In genomic region chr14:35842245-35842644, GRCh38 we compare ENCODE assay signal across 3 cellular contexts. TPM values are rescaled to one million over a fixed set of nuclear protein-coding genes. Genes with fewer than 3 reads are reported as not detected.
DNase-seq lines count a peak whose midpoint lies in the region; ATAC-seq, FAIRE-seq and TF ChIP-seq lines count a peak whose summit lies in the region.
"Not testable (repeated sequence)": the region's sequence is repeated elsewhere in the genome, so short reads cannot be mapped to it uniquely, and the experiment has no call there.

No MANE protein-coding gene starts in this region.

- not testable (repeated sequence) for DNase-seq in K562 (ENCODE audit: extremely low read depth in 1 of 4, low spot score in 3 of 4); endothelial cell (ENCODE audit: low spot score); HepG2 (ENCODE audit: low spot score)

- CTCF ChIA-PET in K562 (lab: Yijun Ruan, JAX; ENCODE audit: low intra/inter-chr PET ratio); HepG2 (lab: Yijun Ruan, JAX; ENCODE audit: low intra/inter-chr PET ratio, low total read pairs): not testable (repeated sequence)

- H2AFZ ChIP-seq in K562 (ENCODE audit: low read depth, low read length); HepG2 (ENCODE audit: low read length): not testable (repeated sequence)

- H3K27me3 Mint-ChIP-seq in endothelial cell (ENCODE audit: unreplicated experiment), result not testable (repeated sequence)

- 67% methylated on average over 1 of the region's 2 CpGs for WGBS in K562 (ENCODE audit: insufficient coverage, low coverage, missing lambda C conversion rate)
- 95% methylated on average over 2 of the region's 2 CpGs for WGBS in HepG2 (ENCODE audit: low lambda C conversion rate)

- ATAC-seq in K562, HepG2: not testable (repeated sequence)

- intact Hi-C loops in K562 (cut with micrococcal nuclease); HepG2 (cut with micrococcal nuclease; ENCODE audit: unreplicated experiment): not testable (repeated sequence)

- not testable (repeated sequence) for H3K36me3 ChIP-seq in K562 (ENCODE audit: control insufficient read depth, insufficient read depth, low read length)
- H3K36me3 ChIP-seq in HepG2 (replicated peaks in 1 of 2; ENCODE audit: control insufficient read depth in 1 of 2, insufficient read depth in 2 of 2, low read length in 2 of 2), result peaks cover 12 to 59% of the 10 kb centered on the region in 2 experiments; a peak in 4 of 5 replicates

- H3K9ac ChIP-seq in K562 (ENCODE audit: insufficient read depth in 1 of 2, low read depth in 2 of 2, low read length in 2 of 2); HepG2 (ENCODE audit: insufficient read depth, low read depth, low read length): not testable (repeated sequence)

- POLR2A ChIA-PET in K562 (lab: Yijun Ruan, JAX) (interaction anchor here (0.6 kb wide), 1 partner anchor 12 kb away, joined by 3 read pairs; no protein-coding TSS in a partner anchor), HepG2 (lab: Yijun Ruan, JAX) (interaction anchor here (2.9 kb wide), 1 partner anchor 16 kb away, joined by 30 read pairs; the partner anchor contains the start of gene BRMS1L)

- TF ChIP-seq CTCF in K562 (IDR thresholded peaks at IDR 0.05 in 2 of 3, conservative IDR thresholded peaks at IDR 0.05 in 1 of 3; ENCODE audit: insufficient read depth in 2 of 3, low read depth in 1 of 3, low read length in 3 of 3); endothelial cell (IDR thresholded peaks at IDR 0.05; ENCODE audit: unreplicated experiment); HepG2 (CRISPR knock-in tag; IDR thresholded peaks at IDR 0.05): not testable (repeated sequence)

- not testable (repeated sequence) for H3K9me3 Mint-ChIP-seq in endothelial cell (ENCODE audit: unreplicated experiment)

- not testable (repeated sequence) for H3K4me3 ChIP-seq in K562; HepG2 (replicated peaks in 1 of 3; ENCODE audit: insufficient read depth in 1 of 3, low read depth in 2 of 3, low read length in 3 of 3)

- not testable (repeated sequence) for H3K27ac ChIP-seq in K562 (ENCODE audit: extremely low read depth, low read depth, low read length); HepG2 (ENCODE audit: extremely low read length, insufficient read depth, low read length)

- H3K4me1 ChIP-seq in K562 (replicated peaks in 1 of 2; ENCODE audit: control insufficient read depth in 2 of 2, insufficient read depth in 2 of 2, low read length in 2 of 2); HepG2 (ENCODE audit: insufficient read depth, low read length): not testable (repeated sequence)

- not testable (repeated sequence) for H3K4me1 Mint-ChIP-seq in endothelial cell (ENCODE audit: unreplicated experiment)

- peak overlapping the region; percentile 78 for H3K4me3 Mint-ChIP-seq in endothelial cell (ENCODE audit: unreplicated experiment)

- H3K27me3 ChIP-seq in K562 (ENCODE audit: control insufficient read depth in 2 of 2, insufficient read depth in 2 of 2, low read length in 2 of 2); HepG2 (ENCODE audit: control insufficient read depth in 1 of 2, insufficient read depth in 2 of 2, low read length in 2 of 2): not testable (repeated sequence)

- TF ChIP-seq POLR2A in K562 (conservative IDR thresholded peaks at IDR 0.05); HepG2 (IDR thresholded peaks at IDR 0.05; ENCODE audit: insufficient read depth in 1 of 2, low read depth in 2 of 2, low read length in 2 of 2): not testable (repeated sequence)

- in situ Hi-C loops in K562 (cut with MboI), result loop anchor here (25.0 kb wide), 1 partner anchor 1320 kb away; the partner anchor contains the start of gene SLC25A21
- in situ Hi-C loops in HepG2 (cut with HindIII; ENCODE audit: extremely low pct_ligation_motif_present, low pct_unique_long_range_greater_than_20kb), result not testable (repeated sequence)

- not testable (repeated sequence) for H3K9me1 ChIP-seq in K562 (ENCODE audit: control insufficient read depth, insufficient read depth, low read length)

- TF ChIP-seq RAD21 in K562 (CRISPR knock-in tag; conservative IDR thresholded peaks at IDR 0.05 in 1 of 2, IDR thresholded peaks at IDR 0.05 in 1 of 2); HepG2 (CRISPR knock-in tag; IDR thresholded peaks at IDR 0.05): not testable (repeated sequence)

- not testable (repeated sequence) for H3K4me2 ChIP-seq in K562 (ENCODE audit: insufficient read depth, low read length); HepG2 (ENCODE audit: low read depth, low read length)

- not testable (repeated sequence) for H3K79me2 ChIP-seq in K562 (ENCODE audit: control insufficient read depth, insufficient read depth, low read length); HepG2 (ENCODE audit: insufficient read depth, low read length)

- TF ChIP-seq EP300 in K562 (IDR thresholded peaks at IDR 0.05; ENCODE audit: low read length); HepG2 (IDR thresholded peaks at IDR 0.05; ENCODE audit: low read depth in 2 of 2, low read length in 2 of 2); HepG2 (CRISPR knock-in tag; IDR thresholded peaks at IDR 0.05; ENCODE audit: borderline replicate concordance): not testable (repeated sequence)

- BruUV-seq in K562 (replicated peaks; lab: Mats Ljungman, UMichigan); HepG2 (replicated peaks; lab: Mats Ljungman, UMichigan): not testable (repeated sequence)

- H4K20me1 ChIP-seq in K562 (replicated peaks; ENCODE audit: control insufficient read depth, insufficient read depth, low read length); HepG2 (ENCODE audit: insufficient read depth, low read length): not testable (repeated sequence)

- not testable (repeated sequence) for H3K9me3 ChIP-seq in K562 (replicated peaks; ENCODE audit: control insufficient read depth, insufficient read depth, low read depth, low read length)
- H3K9me3 ChIP-seq in HepG2 (ENCODE audit: low read length), result peaks cover 24% of the 10 kb centered on the region

- H3K36me3 Mint-ChIP-seq in endothelial cell (ENCODE audit: low read depth, unreplicated experiment), result peaks cover 71% of the 10 kb centered on the region

- not testable (repeated sequence) for FAIRE-seq in K562 (lab: Jason Lieb, UNC); HepG2 (lab: Jason Lieb, UNC)

- not testable (repeated sequence) for H3K27ac Mint-ChIP-seq in endothelial cell (ENCODE audit: unreplicated experiment)

RNA-seq across cellular contexts. Expression of gene BRMS1L, which starts 16.1 kb away (rescaled TPM):
- total RNA-seq in K562 (2011; cell fraction: chromatin; rRNA removed; ENCODE audit: low replicate concordance), result 2.5 and 12.8 TPM in 2 replicates
- total RNA-seq in K562 (2011; cell fraction: nucleolus; rRNA removed), result 0.50 and 1.1 TPM in 2 replicates
- total RNA-seq in K562 (2011; cell fraction: nucleoplasm; rRNA removed), result 2.1 and 5.7 TPM in 2 replicates
- total RNA-seq in K562 (2014; rRNA removed) (1.2 and 1.3 TPM in 2 replicates), K562 (2014; rRNA removed; fragmentation: Illumina TruSeq; extraction: Trizol) (3.6 and 4.5 TPM in 2 replicates), K562 (2015; rRNA removed; fragmentation: Illumina TruSeq; extraction: Trizol) (4.1 and 4.2 TPM in 2 replicates), K562 (2021) (2.6 and 4.7 TPM in 2 replicates), endothelial cell (ENCODE audit: unreplicated experiment) (16.8 TPM), HepG2 (2016; rRNA removed; fragmentation: Illumina TruSeq; extraction: Trizol) (23.8 and 35.5 TPM in 2 replicates)
- polyA plus RNA-seq in K562 (2011; rRNA removed) (3.2 and 4.7 TPM in 2 replicates), K562 (2014; fragmentation: Illumina TruSeq; extraction: Trizol) (3.3 and 3.5 TPM in 2 replicates), K562 (2014; fragmentation: Nextera tagmentation; extraction: Ambion mirVana) (1 to 10 TPM; 1.4 to 2.0 TPM), K562 (2014; rRNA removed) (3.5 and 4.0 TPM in 2 replicates), HepG2 (2011; rRNA removed) (16.6 and 21.1 TPM in 2 replicates)
- polyA plus RNA-seq in K562 (2011; cell fraction: cytosol; rRNA removed), result 0.30 and 0.80 TPM in 2 replicates
- 1.7 and 3.3 TPM in 2 replicates for polyA plus RNA-seq in K562 (2011; cell fraction: nucleus; rRNA removed)
- 2.0 and 3.7 TPM in 2 replicates for polyA plus RNA-seq in K562 (2012)
- polyA minus RNA-seq in K562 (2011; rRNA and poly(A)+ RNA removed), result 3.0 and 3.6 TPM in 2 replicates
- 1.7 and 4.0 TPM in 2 replicates for polyA minus RNA-seq in K562 (2011; cell fraction: cytosol; rRNA and poly(A)+ RNA removed)
- 2.6 and 4.1 TPM in 2 replicates for polyA minus RNA-seq in K562 (2011; cell fraction: nucleus; rRNA and poly(A)+ RNA removed)
- total RNA-seq in HepG2 (2016; cell fraction: cytosol; rRNA removed; fragmentation: Illumina TruSeq; extraction: Trizol; ENCODE audit: low read depth), result 3.3 and 3.7 TPM in 2 replicates
- total RNA-seq in HepG2 (2016; cell fraction: insoluble cytoplasmic fraction; rRNA removed; fragmentation: Illumina TruSeq; extraction: Trizol), result 27.6 and 34.0 TPM in 2 replicates
- 13.4 and 14.6 TPM in 2 replicates for total RNA-seq in HepG2 (2016; cell fraction: membrane; rRNA removed; fragmentation: Illumina TruSeq; extraction: Trizol)
- 35.9 and 40.7 TPM in 2 replicates for total RNA-seq in HepG2 (2016; cell fraction: nucleus; rRNA removed; fragmentation: Illumina TruSeq; extraction: Trizol)
- polyA plus RNA-seq in HepG2 (2011; cell fraction: cytosol; rRNA removed), result 5.9 and 10.4 TPM in 2 replicates
- 10.1 and 15.3 TPM in 2 replicates for polyA plus RNA-seq in HepG2 (2011; cell fraction: nucleus; rRNA removed)
- 20.9 and 22.7 TPM in 2 replicates for polyA plus RNA-seq in HepG2 (2012)
- polyA plus RNA-seq in HepG2 (2016; cell fraction: cytosol; fragmentation: Illumina TruSeq; extraction: Trizol; ENCODE audit: low read depth), result 3.5 and 3.7 TPM in 2 replicates
- 52.9 and 57.5 TPM in 2 replicates for polyA plus RNA-seq in HepG2 (2016; cell fraction: insoluble cytoplasmic fraction; fragmentation: Illumina TruSeq; extraction: Trizol; ENCODE audit: low read depth)
- 11.6 and 12.9 TPM in 2 replicates for polyA plus RNA-seq in HepG2 (2016; cell fraction: membrane; fragmentation: Illumina TruSeq; extraction: Trizol; ENCODE audit: low read depth)
- polyA plus RNA-seq in HepG2 (2016; cell fraction: nucleus; fragmentation: Illumina TruSeq; extraction: Trizol; ENCODE audit: insufficient read depth, low read depth), result 54.9 and 62.3 TPM in 2 replicates
- polyA minus RNA-seq in HepG2 (2011; rRNA and poly(A)+ RNA removed; ENCODE audit: low replicate concordance), result 1.5 and 1.8 TPM in 2 replicates
- polyA minus RNA-seq in HepG2 (2011; cell fraction: cytosol; rRNA and poly(A)+ RNA removed), result 10.1 and 11.6 TPM in 2 replicates
- polyA minus RNA-seq in HepG2 (2011; cell fraction: nucleus; rRNA and poly(A)+ RNA removed), result 52.1 and 73.6 TPM in 2 replicates

RNA-seq across cellular contexts. Expression of gene RALGAPA1, which starts 33.1 kb away (rescaled TPM):
- total RNA-seq in K562 (2011; cell fraction: chromatin; rRNA removed; ENCODE audit: low replicate concordance), result 9.5 and 55.1 TPM in 2 replicates
- 4.8 and 9.1 TPM in 2 replicates for total RNA-seq in K562 (2011; cell fraction: nucleolus; rRNA removed)
- total RNA-seq in K562 (2011; cell fraction: nucleoplasm; rRNA removed), result 13.9 and 16.5 TPM in 2 replicates
- 5.9 and 6.2 TPM in 2 replicates for total RNA-seq in K562 (2014; rRNA removed)
- total RNA-seq in K562 (2014; rRNA removed; fragmentation: Illumina TruSeq; extraction: Trizol), result 14.6 and 15.5 TPM in 2 replicates
- 13.3 and 16.3 TPM in 2 replicates for total RNA-seq in K562 (2015; rRNA removed; fragmentation: Illumina TruSeq; extraction: Trizol)
- total RNA-seq in K562 (2021), result 14.0 and 14.7 TPM in 2 replicates
- 3.9 and 5.8 TPM in 2 replicates for polyA plus RNA-seq in K562 (2011; rRNA removed)
- 1.4 and 2.2 TPM in 2 replicates for polyA plus RNA-seq in K562 (2011; cell fraction: cytosol; rRNA removed)
- polyA plus RNA-seq in K562 (2011; cell fraction: nucleus; rRNA removed), result 5.0 and 5.3 TPM in 2 replicates
- 4.7 and 6.4 TPM in 2 replicates for polyA plus RNA-seq in K562 (2012)
- 7.1 and 9.2 TPM in 2 replicates for polyA plus RNA-seq in K562 (2014; fragmentation: Illumina TruSeq; extraction: Trizol)
- polyA plus RNA-seq in K562 (2014; fragmentation: Nextera tagmentation; extraction: Ambion mirVana), result 1 to 10 TPM; 2.5 to 3.4 TPM
- 4.7 and 6.2 TPM in 2 replicates for polyA plus RNA-seq in K562 (2014; rRNA removed)
- 18.6 and 21.9 TPM in 2 replicates for polyA minus RNA-seq in K562 (2011; rRNA and poly(A)+ RNA removed)
- polyA minus RNA-seq in K562 (2011; cell fraction: cytosol; rRNA and poly(A)+ RNA removed), result 7.7 and 10.6 TPM in 2 replicates
- polyA minus RNA-seq in K562 (2011; cell fraction: nucleus; rRNA and poly(A)+ RNA removed), result 19.5 and 21.1 TPM in 2 replicates
- total RNA-seq in endothelial cell (ENCODE audit: unreplicated experiment), result 29.0 TPM
- total RNA-seq in HepG2 (2016; rRNA removed; fragmentation: Illumina TruSeq; extraction: Trizol), result 89.2 and 103 TPM in 2 replicates
- 67.7 and 82.5 TPM in 2 replicates for total RNA-seq in HepG2 (2016; cell fraction: cytosol; rRNA removed; fragmentation: Illumina TruSeq; extraction: Trizol; ENCODE audit: low read depth)
- total RNA-seq in HepG2 (2016; cell fraction: insoluble cytoplasmic fraction; rRNA removed; fragmentation: Illumina TruSeq; extraction: Trizol), result 88.4 and 98.4 TPM in 2 replicates
- total RNA-seq in HepG2 (2016; cell fraction: membrane; rRNA removed; fragmentation: Illumina TruSeq; extraction: Trizol), result 66.2 and 85.5 TPM in 2 replicates
- 215 and 231 TPM in 2 replicates for total RNA-seq in HepG2 (2016; cell fraction: nucleus; rRNA removed; fragmentation: Illumina TruSeq; extraction: Trizol)
- 58.2 and 65.0 TPM in 2 replicates for polyA plus RNA-seq in HepG2 (2011; rRNA removed)
- 20.3 and 33.5 TPM in 2 replicates for polyA plus RNA-seq in HepG2 (2011; cell fraction: cytosol; rRNA removed)
- 72.7 and 78.9 TPM in 2 replicates for polyA plus RNA-seq in HepG2 (2011; cell fraction: nucleus; rRNA removed)
- polyA plus RNA-seq in HepG2 (2012), result 49.6 and 52.4 TPM in 2 replicates
- 4.1 TPM in 2 replicates for polyA plus RNA-seq in HepG2 (2016; cell fraction: cytosol; fragmentation: Illumina TruSeq; extraction: Trizol; ENCODE audit: low read depth)
- polyA plus RNA-seq in HepG2 (2016; cell fraction: insoluble cytoplasmic fraction; fragmentation: Illumina TruSeq; extraction: Trizol; ENCODE audit: low read depth), result 61.0 and 61.5 TPM in 2 replicates
- polyA plus RNA-seq in HepG2 (2016; cell fraction: membrane; fragmentation: Illumina TruSeq; extraction: Trizol; ENCODE audit: low read depth), result 8.3 and 9.4 TPM in 2 replicates
- polyA plus RNA-seq in HepG2 (2016; cell fraction: nucleus; fragmentation: Illumina TruSeq; extraction: Trizol; ENCODE audit: insufficient read depth, low read depth), result 95.7 and 106 TPM in 2 replicates
- 28.8 and 235 TPM in 2 replicates for polyA minus RNA-seq in HepG2 (2011; rRNA and poly(A)+ RNA removed; ENCODE audit: low replicate concordance)
- 103 and 117 TPM in 2 replicates for polyA minus RNA-seq in HepG2 (2011; cell fraction: cytosol; rRNA and poly(A)+ RNA removed)
- 733 and 766 TPM in 2 replicates for polyA minus RNA-seq in HepG2 (2011; cell fraction: nucleus; rRNA and poly(A)+ RNA removed)
